Comparison of ENCODE assay signal across 1 cellular context in genomic region chr15:77810180-77810579, GRCh38.
TF ChIP-seq lines count a peak whose summit lies in the region.

No MANE protein-coding gene starts in this region.

TF ChIP-seq in K562, 482 proteins besides CTCF, POLR2A, EP300 and RAD21 (continued from another document):
- peak; percentile 45; the same call in 1 of the 2 replicates for TF ChIP-seq PKNOX1 (IDR thresholded peaks at IDR 0.05)
- 0 out of 2 replicates have a peak, but pooled peaks have one; percentile 30 for TF ChIP-seq HDGF (IDR thresholded peaks at IDR 0.05)
- 0 out of 2 replicates have a peak, but pooled peaks have one; percentile 55 for TF ChIP-seq ZBTB26 (CRISPR knock-in tag; IDR thresholded peaks at IDR 0.05)
- peak; percentile 74 for TF ChIP-seq MCM3 (IDR thresholded peaks at IDR 0.05)
- peak; percentile 67; the same call in 1 of the 2 replicates for TF ChIP-seq OTX1 (CRISPR knock-in tag; IDR thresholded peaks at IDR 0.05)
